Comparison of ENCODE assay signal across 8 cellular contexts in the genomic region with DNA sequence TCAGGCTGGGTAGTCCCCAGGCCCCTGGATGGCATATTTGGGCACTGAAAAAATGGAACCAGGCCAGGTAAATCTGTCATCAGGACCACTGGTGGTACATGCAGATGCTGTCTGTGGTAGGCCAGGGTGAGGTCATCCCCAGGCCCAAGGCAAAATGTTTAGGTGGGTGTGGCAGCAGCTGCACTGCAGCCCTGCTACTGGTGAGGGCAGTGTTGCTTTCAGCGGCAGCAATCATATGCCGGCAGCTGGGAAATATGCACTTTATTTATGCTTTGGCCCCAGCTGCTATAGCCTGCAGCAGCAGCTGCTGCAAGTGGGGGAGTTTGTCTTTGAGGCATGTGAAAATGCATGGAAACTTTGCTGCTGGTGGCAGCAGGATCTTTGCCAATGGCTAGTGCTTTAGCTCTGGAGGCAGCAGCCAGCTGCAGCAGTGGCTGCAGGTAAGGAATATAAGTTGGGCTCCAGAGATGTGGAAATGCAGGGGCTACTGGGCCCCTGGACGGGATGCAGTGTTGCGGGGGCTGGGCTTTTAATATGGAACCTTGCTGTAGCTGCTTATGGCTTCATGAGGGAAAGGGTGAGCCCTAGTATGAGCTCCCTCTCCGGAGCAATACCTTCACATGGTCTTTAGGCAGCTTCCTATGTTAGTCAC.
DNase-seq lines count a peak whose midpoint lies in the region; ATAC-seq, FAIRE-seq and TF ChIP-seq lines count a peak whose summit lies in the region.

No MANE protein-coding gene starts in this region.

- intact Hi-C loops in activated CD4-positive, alpha-beta T cell treated with anti-CD3 and anti-CD28 coated beads for 36 hours (cut with DNase I, micrococcal nuclease) = no loop called here
- intact Hi-C loops in HepG2 (cut with micrococcal nuclease; ENCODE audit: unreplicated experiment) = no loop called here

- POLR2A ChIA-PET in activated CD4-positive, alpha-beta T cell treated with anti-CD3 and anti-CD28 coated beads for 36 hours (lab: Charles Lee) = no interaction called here
- POLR2A ChIA-PET in activated CD4-positive, alpha-beta T cell treated with anti-CD3 and anti-CD28 coated beads, Interleukin-2, amount 10 ng/mL, durations not matched to agents 7 days and 5 days (lab: Charles Lee) = no interaction called here
- POLR2A ChIA-PET in HepG2 (lab: Yijun Ruan, JAX) = no interaction called here

- no TSS peak for BruUV-seq in HepG2 (replicated peaks; lab: Mats Ljungman, UMichigan)

- TF ChIP-seq EP300 in HepG2 (IDR thresholded peaks at IDR 0.05; ENCODE audit: low read depth in 2 of 2, low read length in 2 of 2) (no peak), HepG2 (CRISPR knock-in tag; IDR thresholded peaks at IDR 0.05; ENCODE audit: borderline replicate concordance) (no peak)

- no peak overlapping the region for H3K27ac Mint-ChIP-seq in activated CD4-positive, alpha-beta T cell treated with anti-CD3 and anti-CD28 coated beads for 36 hours
- H3K27ac Mint-ChIP-seq in activated CD4-positive, alpha-beta T cell treated with anti-CD3 and anti-CD28 coated beads, Interleukin-2, amount 10 ng/mL, durations not matched to agents 7 days and 5 days = no peak overlapping the region
- H3K27ac Mint-ChIP-seq in activated T-cell treated with anti-CD3 and anti-CD28 coated beads, Interleukin-2, amount 50 U/mL, for 24 hours = no peak overlapping the region

- H4K20me1 ChIP-seq in Karpas-422 (ENCODE audit: insufficient read depth, low read depth, low read length) = no peaks in the 10 kb centered on the region
- no peaks in the 10 kb centered on the region for H4K20me1 ChIP-seq in HepG2 (ENCODE audit: insufficient read depth, low read length)

- H3K9me2 ChIP-seq in Karpas-422 (replicated peaks; ENCODE audit: insufficient read depth, low read length) = no peaks in the 10 kb centered on the region

- H3K4me1 Mint-ChIP-seq in activated CD4-positive, alpha-beta T cell treated with anti-CD3 and anti-CD28 coated beads for 36 hours = no peaks in the 10 kb centered on the region
- H3K4me1 Mint-ChIP-seq in activated CD4-positive, alpha-beta T cell treated with anti-CD3 and anti-CD28 coated beads, Interleukin-2, amount 10 ng/mL, durations not matched to agents 7 days and 5 days = peaks cover 5% of the 10 kb centered on the region
- no peaks in the 10 kb centered on the region for H3K4me1 Mint-ChIP-seq in activated T-cell treated with anti-CD3 and anti-CD28 coated beads, Interleukin-2, amount 50 U/mL, for 24 hours (ENCODE audit: low read depth)

- peak; percentile 28 for FAIRE-seq in HepG2 (lab: Jason Lieb, UNC)

- H3K79me2 ChIP-seq in Karpas-422 (ENCODE audit: low read length) (no peaks in the 10 kb centered on the region), HepG2 (ENCODE audit: insufficient read depth, low read length) (no peaks in the 10 kb centered on the region)

- no peak overlapping the region for H3K4me3 Mint-ChIP-seq in activated CD4-positive, alpha-beta T cell treated with anti-CD3 and anti-CD28 coated beads for 36 hours
- no peak overlapping the region for H3K4me3 Mint-ChIP-seq in activated CD4-positive, alpha-beta T cell treated with anti-CD3 and anti-CD28 coated beads, Interleukin-2, amount 10 ng/mL, durations not matched to agents 7 days and 5 days
- no peak overlapping the region for H3K4me3 Mint-ChIP-seq in activated T-cell treated with anti-CD3 and anti-CD28 coated beads, Interleukin-2, amount 50 U/mL, for 24 hours

- peak; percentile 49 for TF ChIP-seq CTCF in HepG2 (CRISPR knock-in tag; IDR thresholded peaks at IDR 0.05)

- DNase-seq in activated CD4-positive, alpha-beta T cell treated with anti-CD3 and anti-CD28 coated beads for 36 hours = peak; percentile 31
- DNase-seq in activated CD4-positive, alpha-beta T cell treated with anti-CD3 and anti-CD28 coated beads, Interleukin-2, amount 10 ng/mL, durations not matched to agents 7 days and 5 days = no peak
- peak; percentile 64 for DNase-seq in Karpas-422
- DNase-seq in SW480 (ENCODE audit: low spot score) = peak; percentile 36
- DNase-seq in HepG2 (ENCODE audit: low spot score) = peak; percentile 13
- DNase-seq in HuH-7.5 (ENCODE audit: low spot score) = no peak
- DNase-seq in activated T-cell treated with anti-CD3 and anti-CD28 coated beads, Interleukin-2, amount 50 U/mL, for 24 hours = no peak

- peaks cover under 1% of the 10 kb centered on the region for H3K9me3 Mint-ChIP-seq in activated CD4-positive, alpha-beta T cell treated with anti-CD3 and anti-CD28 coated beads for 36 hours (ENCODE audit: low read depth)
- H3K9me3 Mint-ChIP-seq in activated CD4-positive, alpha-beta T cell treated with anti-CD3 and anti-CD28 coated beads, Interleukin-2, amount 10 ng/mL, durations not matched to agents 7 days and 5 days = peaks cover 3% of the 10 kb centered on the region
- peaks cover 14% of the 10 kb centered on the region for H3K9me3 Mint-ChIP-seq in activated T-cell treated with anti-CD3 and anti-CD28 coated beads, Interleukin-2, amount 50 U/mL, for 24 hours

- 20% methylated on average over 1 of the region's 5 CpGs for WGBS in HepG2 (ENCODE audit: low lambda C conversion rate)

- in situ Hi-C loops in HepG2 (cut with HindIII; ENCODE audit: extremely low pct_ligation_motif_present, low pct_unique_long_range_greater_than_20kb) = no loop called here

- H3K36me3 ChIP-seq in Karpas-422 (ENCODE audit: insufficient read depth, low read length) = no peaks in the 10 kb centered on the region
- no peaks in the 10 kb centered on the region for H3K36me3 ChIP-seq in HepG2 (replicated peaks in 1 of 2; ENCODE audit: control insufficient read depth in 1 of 2, insufficient read depth in 2 of 2, low read length in 2 of 2)

- H3K36me3 Mint-ChIP-seq in activated CD4-positive, alpha-beta T cell treated with anti-CD3 and anti-CD28 coated beads for 36 hours (ENCODE audit: low read depth) = no peaks in the 10 kb centered on the region
- no peaks in the 10 kb centered on the region for H3K36me3 Mint-ChIP-seq in activated CD4-positive, alpha-beta T cell treated with anti-CD3 and anti-CD28 coated beads, Interleukin-2, amount 10 ng/mL, durations not matched to agents 7 days and 5 days (ENCODE audit: low read depth)
- H3K36me3 Mint-ChIP-seq in activated T-cell treated with anti-CD3 and anti-CD28 coated beads, Interleukin-2, amount 50 U/mL, for 24 hours (ENCODE audit: low read depth) = no peaks in the 10 kb centered on the region

- H3K4me1 ChIP-seq in Karpas-422 (ENCODE audit: low read length) (peaks cover 29% of the 10 kb centered on the region), HepG2 (ENCODE audit: insufficient read depth, low read length) (no peaks in the 10 kb centered on the region)

- TF ChIP-seq POLR2A in HepG2 (IDR thresholded peaks at IDR 0.05; ENCODE audit: insufficient read depth in 1 of 2, low read depth in 2 of 2, low read length in 2 of 2) = no peak

- H3K4me3 ChIP-seq in Karpas-422 (ENCODE audit: low read length) = no peak overlapping the region
- no peak overlapping the region for H3K4me3 ChIP-seq in HepG2 (replicated peaks in 1 of 3; ENCODE audit: insufficient read depth in 1 of 3, low read depth in 2 of 3, low read length in 3 of 3)

- TF ChIP-seq RAD21 in HepG2 (CRISPR knock-in tag; IDR thresholded peaks at IDR 0.05) = peak; percentile 57

- CTCF ChIA-PET in activated CD4-positive, alpha-beta T cell treated with anti-CD3 and anti-CD28 coated beads for 36 hours (lab: Charles Lee) = interaction anchor here (0.5 kb wide), 1 partner anchor 49 kb away, joined by 3 read pairs; no protein-coding TSS in a partner anchor
- CTCF ChIA-PET in activated CD4-positive, alpha-beta T cell treated with anti-CD3 and anti-CD28 coated beads, Interleukin-2, amount 10 ng/mL, durations not matched to agents 7 days and 5 days (lab: Charles Lee) = no interaction called here
- CTCF ChIA-PET in HepG2 (lab: Yijun Ruan, JAX; ENCODE audit: low intra/inter-chr PET ratio, low total read pairs) = no interaction called here

- no peak overlapping the region for H3K9ac ChIP-seq in Karpas-422 (ENCODE audit: low read length)
- no peak overlapping the region for H3K9ac ChIP-seq in HepG2 (ENCODE audit: insufficient read depth, low read depth, low read length)

- H3K27ac ChIP-seq in Karpas-422 (ENCODE audit: low read length) (no peak overlapping the region), HepG2 (ENCODE audit: extremely low read length, insufficient read depth, low read length) (no peak overlapping the region)

- H3K4me2 ChIP-seq in Karpas-422 (ENCODE audit: low read depth, low read length, poor library complexity, severe bottlenecking) = no peak overlapping the region
- no peak overlapping the region for H3K4me2 ChIP-seq in HepG2 (ENCODE audit: low read depth, low read length)

- H3K27me3 ChIP-seq in Karpas-422 (ENCODE audit: low read length) (no peaks in the 10 kb centered on the region), HepG2 (ENCODE audit: control insufficient read depth in 1 of 2, insufficient read depth in 2 of 2, low read length in 2 of 2) (no peaks in the 10 kb centered on the region)

- H2AFZ ChIP-seq in Karpas-422 (ENCODE audit: low read length) (no peak overlapping the region), HepG2 (ENCODE audit: low read length) (no peak overlapping the region)

- ATAC-seq in activated CD4-positive, alpha-beta T cell treated with anti-CD3 and anti-CD28 coated beads for 36 hours = peak; percentile 33
- ATAC-seq in GM21717 (IDR thresholded peaks at IDR 0.05; ENCODE audit: unreplicated experiment) = peak; percentile 77
- ATAC-seq in HepG2 = peak; percentile 95

- peaks cover 9% of the 10 kb centered on the region for H3K27me3 Mint-ChIP-seq in activated CD4-positive, alpha-beta T cell treated with anti-CD3 and anti-CD28 coated beads for 36 hours
- peaks cover 5% of the 10 kb centered on the region for H3K27me3 Mint-ChIP-seq in activated CD4-positive, alpha-beta T cell treated with anti-CD3 and anti-CD28 coated beads, Interleukin-2, amount 10 ng/mL, durations not matched to agents 7 days and 5 days
- H3K27me3 Mint-ChIP-seq in activated T-cell treated with anti-CD3 and anti-CD28 coated beads, Interleukin-2, amount 50 U/mL, for 24 hours = peaks cover 3% of the 10 kb centered on the region

- no peaks in the 10 kb centered on the region for H3K9me3 ChIP-seq in Karpas-422 (ENCODE audit: low read length)
- H3K9me3 ChIP-seq in HepG2 (ENCODE audit: low read length) = no peaks in the 10 kb centered on the region

TF ChIP-seq in HepG2, 621 proteins besides CTCF, POLR2A, EP300 and RAD21 (continues in another document):
- no peak for TF ChIP-seq ZNF326 (CRISPR knock-in tag; IDR thresholded peaks at IDR 0.05; ENCODE audit: borderline replicate concordance)
- peak; percentile 19; the same call in 1 of the 2 replicates for TF ChIP-seq SMC3 (IDR thresholded peaks at IDR 0.05; ENCODE audit: low read length)
- peak; percentile 11; the same call in 1 of the 2 replicates for TF ChIP-seq TFAP4 (IDR thresholded peaks at IDR 0.05; ENCODE audit: borderline replicate concordance, low read depth)
- TF ChIP-seq ZNF20 (CRISPR knock-in tag; IDR thresholded peaks at IDR 0.05) = no peak
- no peak for TF ChIP-seq KDM3A (CRISPR knock-in tag; IDR thresholded peaks at IDR 0.05; ENCODE audit: low read depth)

Comparison
In these comparisons a context has a peak if more than half of its experiments do, and no peak if none do; other contexts are left out.
1. DNase-seq: peak in activated CD4-positive, alpha-beta T cell treated with anti-CD3 and anti-CD28 coated beads for 36 hours (single experiment), Karpas-422 (single experiment), SW480 (single experiment) and HepG2 (single experiment); none in activated CD4-positive, alpha-beta T cell treated with anti-CD3 and anti-CD28 coated beads, Interleukin-2, amount 10 ng/mL, durations not matched to agents 7 days and 5 days (single experiment), HuH-7.5 (single experiment) and activated T-cell treated with anti-CD3 and anti-CD28 coated beads, Interleukin-2, amount 50 U/mL, for 24 hours (single experiment).
2. ATAC-seq: peak in every context shown above with its lines; median percentile 95 in HepG2; 77 in GM21717; 33 in activated CD4-positive, alpha-beta T cell treated with anti-CD3 and anti-CD28 coated beads for 36 hours.